Comparison of ENCODE assay signal across 8 cellular contexts in genomic region chr7:2299131-2299829, GRCh38. TPM values are rescaled to one million over a fixed set of nuclear protein-coding genes. Genes with fewer than 3 reads are reported as not detected.
DNase-seq lines count a peak whose midpoint lies in the region; ATAC-seq and TF ChIP-seq lines count a peak whose summit lies in the region.

No MANE protein-coding gene starts in this region.

- H3K36me3 Mint-ChIP-seq in Calu3 (ENCODE audit: insufficient read depth, unreplicated experiment), result peaks cover 3% of the 10 kb centered on the region

- TF ChIP-seq CTCF in esophagus squamous epithelium (IDR thresholded peaks at IDR 0.05) (no peak), Calu3 (IDR thresholded peaks at IDR 0.05; ENCODE audit: unreplicated experiment) (no peak)

- CTCF ChIA-PET in Calu3 (lab: Charles Lee), result interaction anchor here (0.6 kb wide), 1 partner anchor 252 kb away, joined by 3 read pairs; no protein-coding TSS in a partner anchor

- H3K27ac Mint-ChIP-seq in Calu3 (ENCODE audit: unreplicated experiment), result no peak overlapping the region

- peak; percentile 62 for DNase-seq in AG08396 (ENCODE audit: low spot score)
- no peak for DNase-seq in esophagus squamous epithelium (lab: John Stamatoyannopoulos, UW)
- DNase-seq in stimulated activated CD4-positive, alpha-beta T cell treated with anti-CD3 and anti-CD28 coated beads, Interleukin-4, amount 100 ng/mL, for 24 hours, result peak; percentile 11
- no peak for DNase-seq in Calu3
- no peak for DNase-seq in T1000 (lab: John Stamatoyannopoulos, UW)
- no peak for DNase-seq in islet precursor cell

- H3K27me3 ChIP-seq in esophagus squamous epithelium, result no peaks in the 10 kb centered on the region

- WGBS in esophagus squamous epithelium, 2 donors, result 70 to 71% methylated on average over 8 to 14 of the region's 18 CpGs

- peak overlapping the region in 3 of 4 donors; percentile 43 to 53 (median 50) for H3K27ac ChIP-seq in esophagus squamous epithelium

- H3K9me3 Mint-ChIP-seq in Calu3 (ENCODE audit: low read depth, unreplicated experiment), result no peaks in the 10 kb centered on the region

- no TSS peak for BruUV-seq in Calu3 (replicated peaks; lab: Mats Ljungman, UMichigan)

- H3K27me3 Mint-ChIP-seq in Calu3 (ENCODE audit: unreplicated experiment), result no peaks in the 10 kb centered on the region

- no peak overlapping the region for H3K4me3 Mint-ChIP-seq in Calu3 (ENCODE audit: low read depth, unreplicated experiment)

- no peaks in the 10 kb centered on the region for H3K9me3 ChIP-seq in esophagus squamous epithelium

- TF ChIP-seq POLR2A in GM19099 (IDR thresholded peaks at IDR 0.05; ENCODE audit: extremely low read depth, insufficient read length, low read depth) (peak; percentile 34), esophagus squamous epithelium (IDR thresholded peaks at IDR 0.05) (no peak)

- peak overlapping the region in 1 of 4 donors; percentile 30 for H3K4me3 ChIP-seq in esophagus squamous epithelium

- H3K4me1 ChIP-seq in esophagus squamous epithelium, result peaks cover 0 to 29% (median 0%) of the 10 kb centered on the region in 3 donors

- H3K36me3 ChIP-seq in esophagus squamous epithelium, result no peaks in the 10 kb centered on the region

- H3K4me1 Mint-ChIP-seq in Calu3 (ENCODE audit: low read depth, unreplicated experiment), result no peaks in the 10 kb centered on the region

- peak; percentile 48 for ATAC-seq in HG03460 (IDR thresholded peaks at IDR 0.05; ENCODE audit: unreplicated experiment)

- intact Hi-C loops in esophagus squamous epithelium (cut with DNase I), result no loop called here
- intact Hi-C loops in Calu3 (cut with micrococcal nuclease; ENCODE audit: unreplicated experiment), result no loop called here

RNA-seq across cellular contexts. Expression of gene SNX8, which starts 15.0 kb away (rescaled TPM):
- total RNA-seq in esophagus squamous epithelium (10 to 100 TPM in 3 of 4 donors, 1 to 10 TPM in 1; 4.7 to 17.9 (median 12.5) TPM), Calu3 (2022) (57.0 and 70.3 TPM in 2 replicates)

RNA-seq across cellular contexts. Expression of gene EIF3B, which starts 55.3 kb away (rescaled TPM):
- 100 to 1,000 TPM; 127 to 155 (median 136) TPM for total RNA-seq in esophagus squamous epithelium
- total RNA-seq in Calu3 (2022), result 333 and 347 TPM in 2 replicates

RNA-seq across cellular contexts. Expression of gene NUDT1, which starts 57.3 kb away (rescaled TPM):
- total RNA-seq in esophagus squamous epithelium (10 to 100 TPM; 16.3 to 51.7 (median 28.2) TPM), Calu3 (2022) (52.2 and 65.6 TPM in 2 replicates)

RNA-seq across cellular contexts. Expression of gene MRM2, which starts 57.3 kb away (rescaled TPM):
- total RNA-seq in esophagus squamous epithelium, result 10 to 100 TPM; 16.8 to 31.5 (median 17.9) TPM
- 60.1 and 64.3 TPM in 2 replicates for total RNA-seq in Calu3 (2022)

Comparison
In these comparisons a context has a peak if more than half of its experiments do, and no peak if none do; other contexts are left out.
1. DNase-seq: peak in AG08396 (single experiment) and stimulated activated CD4-positive, alpha-beta T cell treated with anti-CD3 and anti-CD28 coated beads, Interleukin-4, amount 100 ng/mL, for 24 hours (single experiment); none in esophagus squamous epithelium (single experiment), Calu3 (single experiment), T1000 (single experiment) and islet precursor cell (single experiment).